27 cellular contexts compared by ENCODE assay signal in the genomic region with DNA sequence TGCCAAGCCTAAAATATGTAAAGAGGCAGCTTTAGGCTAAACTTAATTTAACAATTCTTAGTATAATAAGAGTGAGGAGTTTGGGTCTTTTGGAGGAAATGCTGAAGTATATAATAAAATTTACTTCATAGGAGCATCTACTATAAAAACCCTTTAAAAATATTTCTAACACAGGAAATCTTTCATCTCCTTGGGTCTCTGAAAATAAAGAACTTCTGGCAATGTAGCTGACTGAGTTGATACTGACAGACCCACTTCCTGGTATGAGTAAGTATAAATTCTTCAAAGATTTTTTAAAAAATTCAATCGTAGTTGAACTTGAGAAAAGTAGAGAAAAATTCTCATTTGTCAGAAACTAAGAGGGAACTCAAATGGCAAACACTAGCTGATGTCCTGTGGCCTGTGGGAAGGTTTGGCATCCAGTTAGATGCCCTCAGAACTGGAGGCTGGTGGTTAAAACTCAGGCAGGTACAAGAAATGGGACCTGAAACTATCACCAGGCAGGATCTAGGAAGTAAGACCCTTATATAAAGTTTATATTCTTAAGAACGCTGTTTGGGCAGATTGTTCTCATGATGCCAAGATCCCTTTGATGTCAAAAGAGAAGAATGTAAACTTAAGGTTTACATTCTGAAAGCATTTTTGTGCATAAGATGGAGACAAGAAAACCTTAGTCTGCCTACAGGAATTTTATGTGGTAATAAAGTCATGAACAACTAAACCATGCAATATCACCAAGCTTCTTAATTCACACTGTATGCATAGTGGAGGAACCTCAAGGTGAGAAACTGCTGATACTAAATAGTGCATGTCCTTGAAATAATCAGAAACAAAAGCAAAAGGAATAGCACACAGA. TPM values are rescaled to one million over a fixed set of nuclear protein-coding genes. Genes with fewer than 3 reads are reported as not detected.
DNase-seq lines count a peak whose midpoint lies in the region; ATAC-seq, FAIRE-seq and TF ChIP-seq lines count a peak whose summit lies in the region.
"Had no signal": no experiment of that assay in that cellular context is flagged by ENCODE, and none has a peak within 500 bp of the region (broad histone marks: within the 10 kb centered on the region; RNA-seq: fewer than 3 reads in every experiment).

No MANE protein-coding gene starts in this region.

- dilution Hi-C loops in IMR-90 (cut with HindIII; ENCODE audit: low sequenced_read_pairs, unreplicated experiment) = no loop called here

- H3K4me1 Mint-ChIP-seq in chondrocyte (ENCODE audit: low read depth) = peaks cover 13% of the 10 kb centered on the region
- H3K4me1 Mint-ChIP-seq in naive thymus-derived CD8-positive, alpha-beta T cell = peaks cover 23 to 47% (median 39%) of the 10 kb centered on the region in 4 donors
- H3K4me1 Mint-ChIP-seq: endodermal cell had no signal

- H3K4ac ChIP-seq in IMR-90 (ENCODE audit: low read depth, low read length) = peak overlapping the region; percentile 96

- in situ Hi-C loops in IMR-90 (cut with MboI; ENCODE audit: low sequenced_read_pairs) = no loop called here

- peak overlapping the region; percentile 98 for H2BK120ac ChIP-seq in IMR-90 (ENCODE audit: low read depth, low read length)

- H3K18ac ChIP-seq in IMR-90 (ENCODE audit: low read depth, low read length) = peak overlapping the region; percentile 99; the same call in 1 of the 2 replicates

- peaks cover 3% of the 10 kb centered on the region for H3K36me3 Mint-ChIP-seq in chondrocyte (ENCODE audit: low read depth)
- peaks cover 0 to 4% (median 0%) of the 10 kb centered on the region in 3 donors for H3K36me3 Mint-ChIP-seq in naive thymus-derived CD8-positive, alpha-beta T cell

- H4K91ac ChIP-seq in IMR-90 (ENCODE audit: insufficient read depth, low read depth, low read length) = peak overlapping the region; percentile 96

- no peak for TF ChIP-seq RAD21 in IMR-90 (IDR thresholded peaks at IDR 0.05; ENCODE audit: low read length)

- H3K27me3 ChIP-seq in BLaER1 treated with 17β-estradiol and CSF1 and Interleukin-3, amounts not matched to agents 10 nM and 100 nM = no peaks in the 10 kb centered on the region
- no peaks in the 10 kb centered on the region for H3K27me3 ChIP-seq in IMR-90 (ENCODE audit: control insufficient read depth, insufficient read depth, low read length)
- H3K27me3 ChIP-seq in pancreas = peaks cover 0 to 3% (median 0%) of the 10 kb centered on the region in 4 donors
- H3K27me3 ChIP-seq: ascending aorta, thyroid gland had no signal

- no peaks in the 10 kb centered on the region for H3K9me1 ChIP-seq in IMR-90 (ENCODE audit: insufficient read depth, low read length)

- TF ChIP-seq POLR2A in IMR-90 (IDR thresholded peaks at IDR 0.05; ENCODE audit: low read depth, low read length) = no peak

- H2BK15ac ChIP-seq in IMR-90 (ENCODE audit: low read depth, low read length) = peak overlapping the region; percentile 97

- ATAC-seq in IMR-90 (ENCODE audit: low read depth) (peak; percentile 77), pancreas (no peak)
- peak; percentile 70 to 95 for ATAC-seq in naive thymus-derived CD8-positive, alpha-beta T cell
- ATAC-seq: heart left ventricle, left ventricle myocardium superior, mucosa of descending colon, Right ventricle myocardium inferior had no signal

- peaks cover 9 to 33% (median 13%) of the 10 kb centered on the region in 10 experiments; a peak in 19 of 20 replicates for H3K4me1 ChIP-seq in BLaER1 treated with 17β-estradiol and CSF1 and Interleukin-3, amounts not matched to agents 10 nM and 100 nM
- H3K4me1 ChIP-seq in IMR-90 (ENCODE audit: control insufficient read depth, insufficient read depth, low read length) (peaks cover 4% of the 10 kb centered on the region), pancreas (no peaks in the 10 kb centered on the region)
- H3K4me1 ChIP-seq: ascending aorta, heart left ventricle, thyroid gland had no signal

- DNase-seq in IMR-90 (peak; percentile 71), chondrocyte (ENCODE audit: low spot score) (no peak), NCI-H2107 (lab: John Stamatoyannopoulos, UW) (no peak), pancreas (no peak)
- peak in 3 of 10 donors; percentile 3 to 56 (median 14) for DNase-seq in naive thymus-derived CD8-positive, alpha-beta T cell
- DNase-seq in effector CD4-positive, alpha-beta T cell = no peak
- DNase-seq: activated CD4-positive, alpha-beta T cell treated with anti-CD3 and anti-CD28 coated beads, Interleukin-2, amount 50 U/mL, for 48 hours; activated naive CD4-positive, alpha-beta T cell treated with anti-CD3 and anti-CD28 coated beads for 36 hours; endodermal cell; GDM1; heart left ventricle; left ventricle myocardium superior; mucosa of descending colon; NCI-H1417 treated with DMSO at 0.1 percent for 48 hours; NCI-H526 treated with DMSO at 0.1 percent for 48 hours; stimulated activated CD4-positive, alpha-beta T cell treated with anti-CD3 and anti-CD28 coated beads, Interleukin-2, amount 100 ng/mL, for 24 hours; stimulated activated naive CD4-positive, alpha-beta T cell treated with Interleukin-2 at 50 U/mL for 16 hours; T-helper 1 cell; thyroid gland had no signal

- peak overlapping the region; percentile 95 for H3K56ac ChIP-seq in IMR-90 (ENCODE audit: extremely low read depth, insufficient read depth, low read length)

- peaks cover 9 to 27% (median 18%) of the 10 kb centered on the region in 11 experiments; a peak in 16 of 22 replicates for H3K9me3 ChIP-seq in BLaER1 treated with 17β-estradiol and CSF1 and Interleukin-3, amounts not matched to agents 10 nM and 100 nM (replicated peaks in 1 of 11)
- H3K9me3 ChIP-seq in IMR-90 (ENCODE audit: control insufficient read depth, insufficient read depth, low read length) (no peaks in the 10 kb centered on the region), pancreas (no peaks in the 10 kb centered on the region)
- H3K9me3 ChIP-seq: mucosa of descending colon, thyroid gland had no signal

- CTCF ChIA-PET in IMR-90 (lab: Yijun Ruan, JAX) = no interaction called here

- BruUV-seq in IMR-90 (replicated peaks; lab: Mats Ljungman, UMichigan) = no TSS peak

- H2AK5ac ChIP-seq in IMR-90 (ENCODE audit: low read depth, low read length) = peak overlapping the region; percentile 79; the same call in 1 of the 2 replicates

- no CpG with 5 or more reads among the region's 2 CpGs for WGBS in IMR-90 (ENCODE audit: extremely low coverage in 2 of 2, insufficient read length in 1 of 2), 2 experiments
- WGBS in pancreas, 2 donors = 51 to 56% methylated on average over 2 of the region's 2 CpGs

- peak overlapping the region; percentile 17 to 55 (median 36); a peak in 15 of 22 replicates for H3K4me2 ChIP-seq in BLaER1 treated with 17β-estradiol and CSF1 and Interleukin-3, amounts not matched to agents 10 nM and 100 nM
- peak overlapping the region; percentile 80; the same call in 1 of the 2 replicates for H3K4me2 ChIP-seq in IMR-90 (ENCODE audit: low read depth, low read length)

- peak overlapping the region; percentile 57 to 98 for H4K8ac ChIP-seq in IMR-90 (ENCODE audit: low read depth in 2 of 2, low read length in 2 of 2)

- H3K36me3 ChIP-seq in BLaER1 treated with 17β-estradiol and CSF1 and Interleukin-3, amounts not matched to agents 10 nM and 100 nM = no peaks in the 10 kb centered on the region
- H3K36me3 ChIP-seq in IMR-90 (ENCODE audit: control insufficient read depth, insufficient read depth, low read length) (no peaks in the 10 kb centered on the region), pancreas (no peaks in the 10 kb centered on the region)
- H3K36me3 ChIP-seq: ascending aorta, heart left ventricle, thyroid gland had no signal

- intact Hi-C loops in IMR-90 (cut with micrococcal nuclease) (no loop called here), pancreas (cut with DNase I) (no loop called here)

- H2AFZ ChIP-seq in IMR-90 (replicated peaks; ENCODE audit: low read length, poor library complexity) = peak overlapping the region; percentile 79

- peak overlapping the region; percentile 12 for H3K27ac Mint-ChIP-seq in chondrocyte (ENCODE audit: unreplicated experiment)
- peak overlapping the region in 9 of 10 donors; percentile 74 to 95 (median 90) for H3K27ac Mint-ChIP-seq in naive thymus-derived CD8-positive, alpha-beta T cell
- H3K27ac Mint-ChIP-seq: activated naive CD4-positive, alpha-beta T cell treated with anti-CD3 and anti-CD28 coated beads for 36 hours; endodermal cell had no signal

- peak overlapping the region; percentile 97 for H4K5ac ChIP-seq in IMR-90 (ENCODE audit: low read depth, low read length)

- H3K4me3 ChIP-seq in BLaER1 treated with 17β-estradiol and CSF1 and Interleukin-3, amounts not matched to agents 10 nM and 100 nM = no peak overlapping the region
- H3K4me3 ChIP-seq in IMR-90 (ENCODE audit: insufficient read depth, low read depth, low read length) (no peak overlapping the region), pancreas (no peak overlapping the region)
- H3K4me3 ChIP-seq: ascending aorta, heart left ventricle, mucosa of descending colon, thyroid gland had no signal

- no peaks in the 10 kb centered on the region for H3K79me1 ChIP-seq in IMR-90 (ENCODE audit: low read depth in 1 of 2, low read length in 2 of 2)

- peak overlapping the region; percentile 92 for H3K14ac ChIP-seq in IMR-90 (replicated peaks; ENCODE audit: low read depth, low read length)

- no peak for FAIRE-seq in pancreas (lab: Jason Lieb, UNC)

- no peak overlapping the region for H3K9ac ChIP-seq in BLaER1 treated with 17β-estradiol and CSF1 and Interleukin-3, amounts not matched to agents 10 nM and 100 nM
- H3K9ac ChIP-seq in IMR-90 (ENCODE audit: low read depth, low read length) = peak overlapping the region; percentile 33; the same call in 1 of the 2 replicates

- TF ChIP-seq CTCF in IMR-90 (conservative IDR thresholded peaks at IDR 0.05; ENCODE audit: low read depth, low read length) (no peak), chondrocyte (IDR thresholded peaks at IDR 0.05) (no peak), pancreas (IDR thresholded peaks at IDR 0.05) (no peak)

- H4K20me1 ChIP-seq in BLaER1 treated with 17β-estradiol and CSF1 and Interleukin-3, amounts not matched to agents 10 nM and 100 nM = no peaks in the 10 kb centered on the region
- no peaks in the 10 kb centered on the region for H4K20me1 ChIP-seq in IMR-90 (ENCODE audit: insufficient read depth, low read length)

- H3K27me3 Mint-ChIP-seq in chondrocyte (ENCODE audit: low read depth) = no peaks in the 10 kb centered on the region
- no peaks in the 10 kb centered on the region for H3K27me3 Mint-ChIP-seq in naive thymus-derived CD8-positive, alpha-beta T cell

- H3K4me3 Mint-ChIP-seq in chondrocyte (ENCODE audit: unreplicated experiment) = no peak overlapping the region
- peak overlapping the region in 8 of 10 donors; percentile 54 to 80 (median 66) for H3K4me3 Mint-ChIP-seq in naive thymus-derived CD8-positive, alpha-beta T cell
- H3K4me3 Mint-ChIP-seq: activated naive CD4-positive, alpha-beta T cell treated with anti-CD3 and anti-CD28 coated beads for 36 hours; endodermal cell had no signal

- peak overlapping the region; percentile 99 for H2BK5ac ChIP-seq in IMR-90 (ENCODE audit: low read depth, low read length, poor library complexity, severe bottlenecking)

- POLR2A ChIA-PET in IMR-90 (lab: Charles Lee; ENCODE audit: unreplicated experiment) = no interaction called here
- POLR2A ChIA-PET in naive thymus-derived CD8-positive, alpha-beta T cell (lab: Charles Lee) = interaction anchor here (0.8 to 1.5 kb wide), 3 partner anchors 14 to 414 kb away, joined by 3 to 4 read pairs (median 3); no protein-coding TSS in a partner anchor

- H3K9me3 Mint-ChIP-seq in chondrocyte (ENCODE audit: low read depth) = peaks cover 19% of the 10 kb centered on the region
- peaks cover 0 to 10% (median 4%) of the 10 kb centered on the region in 9 donors for H3K9me3 Mint-ChIP-seq in naive thymus-derived CD8-positive, alpha-beta T cell
- H3K9me3 Mint-ChIP-seq: endodermal cell had no signal

- H3K23ac ChIP-seq in IMR-90 (ENCODE audit: low read depth, low read length) = peak overlapping the region; percentile 95; the same call in 1 of the 2 replicates

- peak overlapping the region; percentile 98 for H2BK20ac ChIP-seq in IMR-90 (ENCODE audit: low read depth, low read length)

- no peak overlapping the region for H2AK9ac ChIP-seq in IMR-90 (replicated peaks; ENCODE audit: low read depth, low read length, poor library complexity)

- peak overlapping the region in 2 of 11 experiments; percentile 23 to 33; a peak in 3 of 22 replicates for H3K27ac ChIP-seq in BLaER1 treated with 17β-estradiol and CSF1 and Interleukin-3, amounts not matched to agents 10 nM and 100 nM
- peak overlapping the region; percentile 99 for H3K27ac ChIP-seq in IMR-90 (ENCODE audit: insufficient read depth, low read length)
- no peak overlapping the region for H3K27ac ChIP-seq in pancreas
- H3K27ac ChIP-seq: ascending aorta, heart left ventricle, HL-60, thyroid gland, VCaP had no signal

RNA-seq across cellular contexts. Expression of a gene that starts 6.2 kb away (rescaled TPM):
- total RNA-seq in IMR-90 (2012; rRNA removed) (not detected in 2 replicates), chondrocyte (not detected in 3 replicates), pancreas (not detected)
- polyA plus RNA-seq in IMR-90 (2012; rRNA removed) (not detected in 2 replicates), pancreas (not detected)
- not detected in 2 replicates for polyA plus RNA-seq in IMR-90 (2012; cell fraction: cytosol; rRNA removed)
- not detected in 2 replicates for polyA plus RNA-seq in IMR-90 (2012; cell fraction: nucleus; rRNA removed; ENCODE audit: low replicate concordance)
- total RNA-seq in naive thymus-derived CD8-positive, alpha-beta T cell = not detected
- polyA plus RNA-seq in naive thymus-derived CD8-positive, alpha-beta T cell = not detected
- total RNA-seq: activated naive CD4-positive, alpha-beta T cell treated with anti-CD3 and anti-CD28 coated beads for 36 hours; ascending aorta; endodermal cell; heart left ventricle; left ventricle myocardium superior; M059J; mucosa of descending colon; pulmonary artery endothelial cell; Right ventricle myocardium inferior; skeletal muscle tissue; thyroid gland had no signal
- polyA plus RNA-seq: heart left ventricle had no signal

RNA-seq across cellular contexts. Expression of a gene that starts 10.1 kb away (rescaled TPM):
- total RNA-seq in IMR-90 (2012; rRNA removed) = 0.18 TPM in 1 of 2 replicates, not detected in the other
- 1.0 and 1.1 TPM in 2 replicates for polyA plus RNA-seq in IMR-90 (2012; rRNA removed)
- 0.84 and 1.4 TPM in 2 replicates for polyA plus RNA-seq in IMR-90 (2012; cell fraction: cytosol; rRNA removed)
- 0.79 and 1.8 TPM in 2 replicates for polyA plus RNA-seq in IMR-90 (2012; cell fraction: nucleus; rRNA removed; ENCODE audit: low replicate concordance)
- not detected in 3 replicates for total RNA-seq in chondrocyte
- total RNA-seq in naive thymus-derived CD8-positive, alpha-beta T cell = not detected
- polyA plus RNA-seq in naive thymus-derived CD8-positive, alpha-beta T cell = under 1 TPM in 1 of 3 donors, not detected in 2; 0.15 TPM
- total RNA-seq in pancreas = not detected
- polyA plus RNA-seq in pancreas = not detected
- total RNA-seq: activated naive CD4-positive, alpha-beta T cell treated with anti-CD3 and anti-CD28 coated beads for 36 hours; ascending aorta; endodermal cell; heart left ventricle; left ventricle myocardium superior; M059J; mucosa of descending colon; pulmonary artery endothelial cell; Right ventricle myocardium inferior; skeletal muscle tissue; thyroid gland had no signal
- polyA plus RNA-seq: heart left ventricle had no signal

RNA-seq across cellular contexts. Expression of a gene that starts 15.5 kb away (rescaled TPM):
- not detected in 2 replicates for total RNA-seq in IMR-90 (2012; rRNA removed)
- polyA plus RNA-seq in IMR-90 (2012; rRNA removed) = not detected in 2 replicates
- not detected in 2 replicates for polyA plus RNA-seq in IMR-90 (2012; cell fraction: cytosol; rRNA removed)
- polyA plus RNA-seq in IMR-90 (2012; cell fraction: nucleus; rRNA removed; ENCODE audit: low replicate concordance) = not detected in 2 replicates
- total RNA-seq in chondrocyte = not detected in 3 replicates
- total RNA-seq in naive thymus-derived CD8-positive, alpha-beta T cell = not detected
- polyA plus RNA-seq in naive thymus-derived CD8-positive, alpha-beta T cell = not detected
- total RNA-seq in pancreas = not detected
- polyA plus RNA-seq in pancreas = not detected
- total RNA-seq: activated naive CD4-positive, alpha-beta T cell treated with anti-CD3 and anti-CD28 coated beads for 36 hours; ascending aorta; endodermal cell; heart left ventricle; left ventricle myocardium superior; M059J; mucosa of descending colon; pulmonary artery endothelial cell; Right ventricle myocardium inferior; skeletal muscle tissue; thyroid gland had no signal
- polyA plus RNA-seq: heart left ventricle had no signal

RNA-seq across cellular contexts. Expression of a gene that starts 15.9 kb away (rescaled TPM):
- not detected in 2 replicates for total RNA-seq in IMR-90 (2012; rRNA removed)
- polyA plus RNA-seq in IMR-90 (2012; rRNA removed) = not detected in 2 replicates
- polyA plus RNA-seq in IMR-90 (2012; cell fraction: cytosol; rRNA removed) = 0.03 TPM in 1 of 2 replicates, not detected in the other
- 0.13 TPM in 1 of 2 replicates, not detected in the other for polyA plus RNA-seq in IMR-90 (2012; cell fraction: nucleus; rRNA removed; ENCODE audit: low replicate concordance)
- not detected in 3 replicates for total RNA-seq in chondrocyte
- total RNA-seq in naive thymus-derived CD8-positive, alpha-beta T cell = not detected
- not detected for polyA plus RNA-seq in naive thymus-derived CD8-positive, alpha-beta T cell
- not detected for total RNA-seq in pancreas
- not detected for polyA plus RNA-seq in pancreas
- total RNA-seq: activated naive CD4-positive, alpha-beta T cell treated with anti-CD3 and anti-CD28 coated beads for 36 hours; ascending aorta; endodermal cell; heart left ventricle; left ventricle myocardium superior; M059J; mucosa of descending colon; pulmonary artery endothelial cell; Right ventricle myocardium inferior; skeletal muscle tissue; thyroid gland had no signal
- polyA plus RNA-seq: heart left ventricle had no signal

RNA-seq across cellular contexts. Expression of a gene that starts 26.4 kb away (rescaled TPM):
- total RNA-seq in IMR-90 (2012; rRNA removed) (not detected in 2 replicates), chondrocyte (not detected in 3 replicates), pancreas (not detected)
- polyA plus RNA-seq in IMR-90 (2012; rRNA removed) (not detected in 2 replicates), pancreas (not detected)
- not detected in 2 replicates for polyA plus RNA-seq in IMR-90 (2012; cell fraction: cytosol; rRNA removed)
- not detected in 2 replicates for polyA plus RNA-seq in IMR-90 (2012; cell fraction: nucleus; rRNA removed; ENCODE audit: low replicate concordance)
- not detected for total RNA-seq in naive thymus-derived CD8-positive, alpha-beta T cell
- not detected for polyA plus RNA-seq in naive thymus-derived CD8-positive, alpha-beta T cell
- total RNA-seq: activated naive CD4-positive, alpha-beta T cell treated with anti-CD3 and anti-CD28 coated beads for 36 hours; ascending aorta; endodermal cell; heart left ventricle; left ventricle myocardium superior; M059J; mucosa of descending colon; pulmonary artery endothelial cell; Right ventricle myocardium inferior; skeletal muscle tissue; thyroid gland had no signal
- polyA plus RNA-seq: heart left ventricle had no signal

Comparison
In these comparisons a context has a peak if more than half of its experiments do, and no peak if none do; other contexts are left out.
1. ATAC-seq: peak in IMR-90 (single experiment) and naive thymus-derived CD8-positive, alpha-beta T cell (2 of 2); none in pancreas (0 of 4).